ENCODE assay signal across 8 cellular contexts in the genomic region with DNA sequence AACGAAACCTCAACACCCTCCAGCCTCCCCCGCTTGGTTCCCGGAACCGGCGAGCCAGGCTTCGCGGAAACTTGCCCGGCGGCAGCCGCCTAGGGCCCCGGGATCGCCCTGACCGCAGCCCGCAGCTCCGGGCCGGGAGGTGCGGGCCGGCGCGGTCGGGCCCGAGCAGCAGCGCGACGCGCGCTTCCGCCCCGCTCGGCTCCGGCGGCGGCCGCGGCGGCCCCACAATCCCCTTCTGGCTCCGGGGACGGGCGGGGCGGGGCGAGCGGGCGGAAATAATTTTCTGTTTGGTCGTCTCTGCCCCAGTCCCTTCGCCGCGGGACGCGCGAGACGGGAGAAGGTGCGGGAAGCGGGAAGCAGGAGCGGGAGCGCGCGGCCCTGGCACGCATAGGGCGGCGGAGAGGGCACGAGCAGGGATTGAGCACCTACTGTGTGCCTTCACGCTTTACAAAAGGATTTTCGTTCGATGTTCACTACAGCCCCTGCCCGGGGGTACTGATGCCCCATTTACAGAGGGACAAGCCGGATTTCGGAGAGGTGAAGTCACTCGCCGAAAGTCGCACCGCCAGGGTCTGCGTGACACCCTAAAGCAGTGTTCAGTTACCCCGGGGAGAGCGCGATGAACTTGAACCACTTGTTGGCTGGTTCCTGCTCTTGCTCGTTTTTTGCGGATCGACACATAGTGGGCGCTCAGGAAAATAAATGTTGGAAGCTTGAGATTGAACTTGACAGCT. TPM values are rescaled to one million over a fixed set of nuclear protein-coding genes. Genes with fewer than 3 reads are reported as not detected.
DNase-seq lines count a peak whose midpoint lies in the region; ATAC-seq lines count a peak whose summit lies in the region.

No MANE protein-coding gene starts in this region.

- peak overlapping the region; percentile 65 for H2AFZ ChIP-seq in mesenchymal stem cell (ENCODE audit: low read depth, low read length)

- peaks cover 50% of the 10 kb centered on the region for H3K36me3 Mint-ChIP-seq in effector memory CD8-positive, alpha-beta T cell (ENCODE audit: insufficient read depth)

- H2BK12ac ChIP-seq in mesenchymal stem cell (ENCODE audit: low read length in 2 of 2): peak overlapping the region in 1 of 2 experiments; percentile 45

- H3K23ac ChIP-seq in mesenchymal stem cell (ENCODE audit: low read length in 2 of 2): no peak overlapping the region

- peak overlapping the region; percentile 68 to 90 for H3K4me3 ChIP-seq in mesenchymal stem cell (ENCODE audit: insufficient read depth in 1 of 2, low read depth in 1 of 2, low read length in 2 of 2)

- peak overlapping the region; percentile 87 for H3K4me2 ChIP-seq in mesenchymal stem cell (ENCODE audit: low read length, poor library complexity, severe bottlenecking)

- H4K8ac ChIP-seq in mesenchymal stem cell (ENCODE audit: low read length): peak overlapping the region; percentile 89

- H3K27ac ChIP-seq in mesenchymal stem cell (ENCODE audit: low read length, poor library complexity, severe bottlenecking): peak overlapping the region; percentile 41

- peaks cover 1 to 2% of the 10 kb centered on the region in 2 experiments for H3K36me3 ChIP-seq in mesenchymal stem cell (ENCODE audit: control insufficient read depth in 1 of 2, insufficient read depth in 2 of 2, low read depth in 1 of 2, low read length in 2 of 2)

- peak; percentile 89 for DNase-seq in NCI-H1436 (lab: John Stamatoyannopoulos, UW)
- DNase-seq in NCI-H1436 treated with DMSO at 0.1 percent for 48 hours (lab: John Stamatoyannopoulos, UW): no peak
- DNase-seq in NCI-H82 treated with DMSO at 0.1 percent for 48 hours (lab: John Stamatoyannopoulos, UW; ENCODE audit: unreplicated experiment): peak; percentile 35
- peak; percentile 58 to 61 for DNase-seq in activated CD8-positive, alpha-beta memory T cell treated with anti-CD3 and anti-CD28 coated beads for 4 hours (ENCODE audit: low read depth in 2 of 2)
- peak in 2 of 3 experiments; percentile 48 to 68 for DNase-seq in effector memory CD8-positive, alpha-beta T cell
- peak; percentile 90 for DNase-seq in mesenchymal stem cell
- DNase-seq in stimulated activated CD4-positive, alpha-beta T cell treated with anti-CD3 and anti-CD28 coated beads, TNF-alpha, amount 100 ng/mL, for 4 hours (ENCODE audit: low read depth in 3 of 3): peak; percentile 71 to 73 (median 72)

- H3K27me3 Mint-ChIP-seq in effector memory CD8-positive, alpha-beta T cell: no peaks in the 10 kb centered on the region

- peak overlapping the region; percentile 90 for H3K9ac ChIP-seq in mesenchymal stem cell (ENCODE audit: low read length)

- H3K79me1 ChIP-seq in mesenchymal stem cell (replicated peaks; ENCODE audit: low read length, poor library complexity, severe bottlenecking): peaks cover 14% of the 10 kb centered on the region

- H2BK5ac ChIP-seq in mesenchymal stem cell (ENCODE audit: low read depth, low read length, poor library complexity, severe bottlenecking): no peak overlapping the region

- H3K9me3 ChIP-seq in mesenchymal stem cell (ENCODE audit: control insufficient read depth, low read length): no peaks in the 10 kb centered on the region

- peak overlapping the region in 1 of 2 experiments; percentile 61 for H3K14ac ChIP-seq in mesenchymal stem cell (ENCODE audit: low read length in 2 of 2)

- peak overlapping the region; percentile 68 to 89 for H3K4ac ChIP-seq in mesenchymal stem cell (ENCODE audit: low read depth in 1 of 2, low read length in 2 of 2)

- H3K4me1 ChIP-seq in mesenchymal stem cell (ENCODE audit: control insufficient read depth, insufficient read depth, low read depth, low read length): peaks cover 42% of the 10 kb centered on the region

- peak overlapping the region; percentile 76 to 81 for H3K18ac ChIP-seq in mesenchymal stem cell (ENCODE audit: low read depth in 1 of 2, low read length in 2 of 2)

- WGBS in mesenchymal stem cell: under 1% methylated on average over 76 of the region's 79 CpGs

- peak overlapping the region; percentile 47 for H4K91ac ChIP-seq in mesenchymal stem cell (ENCODE audit: low read length)

- peak overlapping the region; percentile 97 to 99 for H3K27ac Mint-ChIP-seq in effector memory CD8-positive, alpha-beta T cell

- peak overlapping the region; percentile 65 for H2BK15ac ChIP-seq in mesenchymal stem cell (ENCODE audit: low read depth, poor library complexity, severe bottlenecking)

- peaks cover 0 to 19% of the 10 kb centered on the region in 2 experiments for H3K27me3 ChIP-seq in mesenchymal stem cell (ENCODE audit: control insufficient read depth in 1 of 2, insufficient read depth in 1 of 2, low read length in 2 of 2)

- H3K4me3 Mint-ChIP-seq in effector memory CD8-positive, alpha-beta T cell: peak overlapping the region; percentile 97 to 99

- peak overlapping the region; percentile 65 for H2BK120ac ChIP-seq in mesenchymal stem cell (ENCODE audit: low read depth, low read length)

- peak; percentile 29 for ATAC-seq in HG03432 (IDR thresholded peaks at IDR 0.05; ENCODE audit: unreplicated experiment)
- peak; percentile 43 for ATAC-seq in effector memory CD8-positive, alpha-beta T cell (replicated peaks)

- H3K9me3 Mint-ChIP-seq in effector memory CD8-positive, alpha-beta T cell: no peaks in the 10 kb centered on the region

- peaks cover 32 to 47% of the 10 kb centered on the region in 2 donors for H3K4me1 Mint-ChIP-seq in effector memory CD8-positive, alpha-beta T cell (ENCODE audit: low read depth in 2 of 2)

- no peak overlapping the region for H2AK5ac ChIP-seq in mesenchymal stem cell (ENCODE audit: low read length, severe bottlenecking)

RNA-seq across cellular contexts. Expression of gene MLLT6, which starts 2.7 kb away (rescaled TPM):
- polyA plus RNA-seq in mesenchymal stem cell (2013, experiment 1 of 2): 12.6 TPM
- 11.8 TPM for polyA plus RNA-seq in mesenchymal stem cell (2013, experiment 2 of 2)

RNA-seq across cellular contexts. Expression of gene EPOP, which starts 27.6 kb away (rescaled TPM):
- polyA plus RNA-seq in mesenchymal stem cell (2013, experiment 1 of 2): 0.47 TPM
- polyA plus RNA-seq in mesenchymal stem cell (2013, experiment 2 of 2): 0.48 TPM

RNA-seq across cellular contexts. Expression of gene CISD3, which starts 27.8 kb away (rescaled TPM):
- polyA plus RNA-seq in mesenchymal stem cell (2013, experiment 1 of 2): 18.8 TPM
- 19.6 TPM for polyA plus RNA-seq in mesenchymal stem cell (2013, experiment 2 of 2)

RNA-seq across cellular contexts. Expression of gene PCGF2, which starts 45.8 kb away (rescaled TPM):
- polyA plus RNA-seq in mesenchymal stem cell (2013, experiment 1 of 2): 50.8 TPM
- polyA plus RNA-seq in mesenchymal stem cell (2013, experiment 2 of 2): 51.3 TPM

RNA-seq across cellular contexts. Expression of gene PSMB3, which starts 50.2 kb away (rescaled TPM):
- 203 TPM for polyA plus RNA-seq in mesenchymal stem cell (2013, experiment 1 of 2)
- 206 TPM for polyA plus RNA-seq in mesenchymal stem cell (2013, experiment 2 of 2)
